In the genomic region with DNA sequence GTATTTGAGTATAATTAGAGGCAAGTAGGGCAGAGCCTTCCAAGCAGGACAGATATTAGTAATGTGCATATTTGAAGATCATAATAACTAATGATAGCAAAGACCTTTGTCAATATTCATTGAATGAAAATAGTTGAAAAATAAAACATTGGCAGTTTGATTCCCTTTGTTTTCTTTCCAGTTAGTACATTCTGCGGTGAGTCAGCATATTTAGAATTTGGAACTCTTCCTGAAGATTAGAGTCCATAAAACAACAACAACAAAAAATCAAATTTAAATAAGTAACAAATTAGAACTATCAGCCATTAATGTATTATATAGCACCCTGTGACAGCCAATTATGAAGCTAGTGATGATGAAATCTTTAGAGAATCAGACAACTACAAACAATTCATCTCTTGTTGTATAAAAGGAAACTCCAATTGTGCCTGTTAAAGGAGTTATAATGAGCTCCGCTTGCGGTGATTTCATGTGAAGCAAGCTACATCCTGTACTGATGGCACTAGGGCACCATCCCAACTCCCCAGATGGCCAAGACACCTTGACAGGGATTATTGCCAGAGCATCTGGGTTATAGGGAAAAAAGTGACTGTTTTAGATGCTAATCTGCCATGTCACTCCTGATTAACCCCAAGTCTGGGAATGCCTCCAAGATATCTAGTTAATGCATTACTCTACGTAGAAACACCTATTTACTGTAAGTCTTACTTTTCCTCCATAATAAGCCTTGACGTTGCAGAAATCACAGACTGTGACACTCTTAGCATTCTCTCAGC, we compare ENCODE assay signal across 1 cellular context.
TF ChIP-seq lines count a peak whose summit lies in the region.

No MANE protein-coding gene starts in this region.

TF ChIP-seq in HepG2, 621 proteins besides CTCF, POLR2A, EP300 and RAD21:
- no peak for TF ChIP-seq SSRP1 (CRISPR knock-in tag; IDR thresholded peaks at IDR 0.05)
- TF ChIP-seq MAFF (IDR thresholded peaks at IDR 0.05; ENCODE audit: low read depth, low read length), result peak; percentile 77
- TF ChIP-seq TBX2 (CRISPR knock-in tag; IDR thresholded peaks at IDR 0.05; ENCODE audit: borderline replicate concordance), result no peak
- peak; percentile 74 to 87 for TF ChIP-seq MAFK (conservative IDR thresholded peaks at IDR 0.05 in 1 of 2, IDR thresholded peaks at IDR 0.05 in 1 of 2; ENCODE audit: low read length in 2 of 2)
- peak; percentile 85 for TF ChIP-seq NFE2L2 (IDR thresholded peaks at IDR 0.05; ENCODE audit: low read length)
